Comparison of ENCODE assay signal across 31 cellular contexts in the genomic region with DNA sequence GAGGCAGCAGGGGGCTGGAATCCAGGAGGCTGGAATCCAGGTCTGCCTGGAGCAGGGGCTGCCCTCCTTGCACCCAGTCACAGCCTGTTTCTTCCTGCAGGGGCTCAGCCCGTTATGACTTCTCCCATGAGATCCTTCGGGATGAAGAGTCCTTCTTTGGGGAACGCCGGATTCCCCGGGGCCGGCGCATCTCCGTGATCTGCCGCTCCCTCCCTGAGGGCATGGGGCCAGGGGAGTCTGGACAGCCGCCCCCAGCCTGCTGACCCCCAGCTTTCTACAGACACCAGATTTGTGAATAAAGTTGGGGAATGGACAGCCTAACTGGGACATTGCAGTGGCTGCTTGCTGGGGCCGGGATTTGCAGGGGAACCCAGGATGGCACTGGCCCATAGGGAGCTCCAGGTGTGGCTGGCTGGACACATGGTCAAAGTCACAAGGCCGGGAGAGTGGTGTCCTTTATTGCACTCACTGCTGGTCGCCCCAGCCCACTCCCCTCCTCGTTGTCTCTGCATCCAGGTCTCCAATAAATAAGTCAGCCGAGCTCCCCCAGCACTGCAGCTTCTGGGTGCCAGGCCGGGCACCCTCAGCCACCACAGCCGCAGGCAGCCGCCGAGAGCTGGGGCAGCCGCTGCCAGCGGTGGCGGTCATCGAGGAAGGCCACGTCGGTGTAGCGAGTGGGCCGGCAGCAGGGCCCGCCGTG. TPM values are rescaled to one million over a fixed set of nuclear protein-coding genes. Genes with fewer than 3 reads are reported as not detected.
DNase-seq lines count a peak whose midpoint lies in the region; ATAC-seq, FAIRE-seq and TF ChIP-seq lines count a peak whose summit lies in the region.
"Had no signal": no experiment of that assay in that cellular context is flagged by ENCODE, and none has a peak within 500 bp of the region (broad histone marks: within the 10 kb centered on the region; RNA-seq: fewer than 3 reads in every experiment).

No MANE protein-coding gene starts in this region.

- H3K36me3 ChIP-seq in H7 (replicated peaks; ENCODE audit: control insufficient read depth, insufficient read depth, low read length) (peaks cover 5% of the 10 kb centered on the region), neuronal stem cell (replicated peaks in 1 of 2; ENCODE audit: control insufficient read depth in 2 of 2, insufficient read depth in 2 of 2, low read length in 2 of 2) (peaks cover 15 to 25% of the 10 kb centered on the region in 2 donors), spleen (peaks cover 0 to 38% (median 14%) of the 10 kb centered on the region in 6 donors)

- peaks cover 17% of the 10 kb centered on the region for H3K36me3 Mint-ChIP-seq in endothelial cell (ENCODE audit: low read depth, unreplicated experiment)

- no peak overlapping the region for H2BK5ac ChIP-seq in neuronal stem cell (ENCODE audit: low read length)

- peak overlapping the region; percentile 81 for H2AK5ac ChIP-seq in neuronal stem cell (ENCODE audit: low read depth, low read length)

- no peak overlapping the region for H3K18ac ChIP-seq in neuronal stem cell (ENCODE audit: low read length)

- no peak overlapping the region for H3K9ac ChIP-seq in neuronal stem cell (ENCODE audit: low read depth, low read length, poor library complexity)

- no peak overlapping the region for H3K4ac ChIP-seq in neuronal stem cell (ENCODE audit: low read length)

- H2BK15ac ChIP-seq in neuronal stem cell (ENCODE audit: low read length) = no peak overlapping the region

- H2BK120ac ChIP-seq in neuronal stem cell (ENCODE audit: low read depth, low read length) = no peak overlapping the region

- CTCF ChIA-PET in RWPE1 (lab: Yijun Ruan, JAX) = interaction anchor here (0.7 kb wide), 1 partner anchor 43 kb away, joined by 3 read pairs; no protein-coding TSS in a partner anchor

- H3K79me1 ChIP-seq in neuronal stem cell (ENCODE audit: low read depth, low read length) = peaks cover 14% of the 10 kb centered on the region

- H3K27me3 ChIP-seq in H7 (ENCODE audit: control insufficient read depth, insufficient read depth, low read length) (no peaks in the 10 kb centered on the region), neuronal stem cell (ENCODE audit: control insufficient read depth in 3 of 3, insufficient read depth in 3 of 3, low read depth in 1 of 3, low read length in 3 of 3) (no peaks in the 10 kb centered on the region), spleen (replicated peaks in 1 of 7) (no peaks in the 10 kb centered on the region)
- H3K27me3 ChIP-seq: adrenal gland, heart right ventricle, right lobe of liver had no signal

- WGBS in neuronal stem cell (ENCODE audit: extremely low coverage in 2 of 2, insufficient read length in 2 of 2, insufficient replicate concordance in 1 of 2), 2 donors = no CpG with 5 or more reads among the region's 29 CpGs
- 93 to 96% (median 94%) methylated on average over 24 to 29 of the region's 29 CpGs for WGBS in spleen, 5 donors

- FAIRE-seq in frontal cortex (lab: Jason Lieb, UNC) = no peak

- DNase-seq in H7 = peak; percentile 41
- no peak for DNase-seq in RWPE1 (ENCODE audit: low spot score)
- DNase-seq in endothelial cell (ENCODE audit: low spot score) = no peak
- no peak for DNase-seq in neuronal stem cell (ENCODE audit: low spot score)
- DNase-seq in frontal cortex (ENCODE audit: low spot score in 2 of 2) = no peak
- no peak for DNase-seq in spleen
- DNase-seq: activated CD4-positive, CD25-positive, alpha-beta regulatory T cell treated with anti-CD3 and anti-CD28 coated beads, Interleukin-2, amount 50 U/mL, for 72 hours; activated naive CD4-positive, alpha-beta T cell; Calu3; effector CD4-positive, alpha-beta T cell; heart right ventricle; KBM-7; lower lobe of right lung; MM.1S; NCI-H2029 treated with DMSO at 0.1 percent for 48 hours; NCI-H526 treated with DMSO at 0.1 percent for 48 hours; SHP77 treated with DMSO at 0.1 percent for 48 hours; stimulated activated CD4-positive, alpha-beta T cell treated with anti-CD3 and anti-CD28 coated beads, Interleukin-12 subunit alpha, Interleukin-12 subunit beta, amount 100 ng/mL, for 4 hours; stimulated activated CD4-positive, alpha-beta T cell treated with anti-CD3 and anti-CD28 coated beads, Interleukin-4, amount 100 ng/mL, for 1 hour had no signal

- peaks cover 12% of the 10 kb centered on the region for H3K27me3 Mint-ChIP-seq in endothelial cell (ENCODE audit: unreplicated experiment)
- H3K27me3 Mint-ChIP-seq: brain, progenitor cell of endocrine pancreas had no signal

- H3K27ac ChIP-seq in RWPE1 (peak overlapping the region; percentile 98), neuronal stem cell (replicated peaks; ENCODE audit: low read length) (no peak overlapping the region), spleen (no peak overlapping the region)
- H3K27ac ChIP-seq: right lobe of liver had no signal

- TF ChIP-seq POLR2A in spleen (IDR thresholded peaks at IDR 0.05) = no peak

- POLR2A ChIA-PET in RWPE1 (lab: Yijun Ruan, JAX; ENCODE audit: low non-redundant PET) = interaction anchor here (0.7 kb wide), 1 partner anchor 34 kb away, joined by 3 read pairs; no protein-coding TSS in a partner anchor

- H2AFZ ChIP-seq in neuronal stem cell (ENCODE audit: low read length) = no peak overlapping the region

- no peak overlapping the region for H4K8ac ChIP-seq in neuronal stem cell (ENCODE audit: low read depth, low read length)

- no peak overlapping the region for H4K91ac ChIP-seq in neuronal stem cell (ENCODE audit: low read depth, low read length, poor library complexity)

- peaks cover 8% of the 10 kb centered on the region for H3K4me1 Mint-ChIP-seq in endothelial cell (ENCODE audit: unreplicated experiment)

- peak overlapping the region; percentile 31 for H3K4me3 Mint-ChIP-seq in endothelial cell (ENCODE audit: unreplicated experiment)

- H3K9me3 ChIP-seq in neuronal stem cell (replicated peaks in 1 of 2; ENCODE audit: control insufficient read depth in 2 of 2, insufficient read depth in 1 of 2, low read depth in 1 of 2, low read length in 2 of 2) (peaks cover 3% of the 10 kb centered on the region in 2 donors), spleen (peaks cover 0 to 1% (median 0%) of the 10 kb centered on the region in 8 donors)
- H3K9me3 ChIP-seq: adrenal gland, lower lobe of right lung, mucosa of descending colon, right lobe of liver had no signal

- no peak for ATAC-seq in HG02798 (IDR thresholded peaks at IDR 0.05; ENCODE audit: poor library complexity, unreplicated experiment)
- ATAC-seq: heart right ventricle, lower lobe of right lung, mucosa of descending colon, Panc1, right lobe of liver had no signal

- no peak overlapping the region for H3K27ac Mint-ChIP-seq in endothelial cell (ENCODE audit: unreplicated experiment)
- H3K27ac Mint-ChIP-seq: progenitor cell of endocrine pancreas had no signal

- no peak overlapping the region for H3K14ac ChIP-seq in neuronal stem cell (ENCODE audit: low read length)

- no peak overlapping the region for H2BK12ac ChIP-seq in neuronal stem cell (ENCODE audit: low read length)

- H3K9me3 Mint-ChIP-seq in endothelial cell (ENCODE audit: unreplicated experiment) = no peaks in the 10 kb centered on the region

- H3K4me1 ChIP-seq in neuronal stem cell (ENCODE audit: control insufficient read depth in 2 of 2, insufficient read depth in 1 of 2, low read depth in 1 of 2, low read length in 2 of 2) = peaks cover 8 to 9% of the 10 kb centered on the region in 2 donors
- peaks cover 5 to 20% (median 15%) of the 10 kb centered on the region in 6 donors for H3K4me1 ChIP-seq in spleen

- TF ChIP-seq CTCF in RWPE1 (conservative IDR thresholded peaks at IDR 0.05; ENCODE audit: low read depth) (no peak), endothelial cell (IDR thresholded peaks at IDR 0.05; ENCODE audit: unreplicated experiment) (no peak), spleen (IDR thresholded peaks at IDR 0.05 in 8 of 11, conservative IDR thresholded peaks at IDR 0.05 in 3 of 11) (no peak)

- H3K4me2 ChIP-seq in neuronal stem cell (ENCODE audit: insufficient read depth, low read length, poor library complexity, severe bottlenecking) = no peak overlapping the region

- no peak overlapping the region for H3K23ac ChIP-seq in neuronal stem cell (ENCODE audit: low read depth, low read length, poor library complexity)

- H3K4me3 ChIP-seq in H7 (ENCODE audit: insufficient read depth, low read depth, low read length) (no peak overlapping the region), neuronal stem cell (ENCODE audit: low read length in 2 of 2) (no peak overlapping the region), spleen (no peak overlapping the region)
- H3K4me3 ChIP-seq: adrenal gland, lower lobe of right lung, mucosa of descending colon, right lobe of liver had no signal

- intact Hi-C loops in spleen (cut with DNase I; ENCODE audit: low total_unique reads) = no loop called here

RNA-seq across cellular contexts. Expression of gene PSPN, which starts 0.9 kb away (rescaled TPM):
- total RNA-seq in H7 (2014; rRNA removed; shearing (Covaris generic)) = 1.4 and 1.7 TPM in 2 replicates
- total RNA-seq in endothelial cell (ENCODE audit: unreplicated experiment) (4.6 TPM), frontal cortex (3.7 TPM), spleen (1 to 10 TPM; 1.3 to 2.2 (median 1.9) TPM)
- 1.7 TPM for polyA plus RNA-seq in neuronal stem cell (2013, experiment 1 of 2)
- polyA plus RNA-seq in neuronal stem cell (2013, experiment 2 of 2) = 1.6 TPM
- polyA plus RNA-seq in spleen = 1 to 10 TPM in 1 of 3 donors, under 1 TPM in 2; 0.43 to 1.2 (median 0.53) TPM

RNA-seq across cellular contexts. Expression of gene ALKBH7, which starts 2.3 kb away (rescaled TPM):
- 74.3 and 90.4 TPM in 2 replicates for total RNA-seq in H7 (2014; rRNA removed; shearing (Covaris generic))
- total RNA-seq in endothelial cell (ENCODE audit: unreplicated experiment) = 66.8 TPM
- 79.0 TPM for polyA plus RNA-seq in neuronal stem cell (2013, experiment 1 of 2)
- polyA plus RNA-seq in neuronal stem cell (2013, experiment 2 of 2) = 74.8 TPM
- total RNA-seq in frontal cortex = 39.9 TPM
- 10 to 100 TPM; 35.5 to 50.6 (median 42.5) TPM for total RNA-seq in spleen
- 10 to 100 TPM; 64.6 to 80.3 (median 68.3) TPM for polyA plus RNA-seq in spleen

RNA-seq across cellular contexts. Expression of gene CLPP, which starts 13.5 kb away (rescaled TPM):
- 90.1 and 95.6 TPM in 2 replicates for total RNA-seq in H7 (2014; rRNA removed; shearing (Covaris generic))
- total RNA-seq in endothelial cell (ENCODE audit: unreplicated experiment) (105 TPM), frontal cortex (38.3 TPM), spleen (10 to 100 TPM; 45.3 to 68.6 (median 53.7) TPM)
- 127 TPM for polyA plus RNA-seq in neuronal stem cell (2013, experiment 1 of 2)
- 121 TPM for polyA plus RNA-seq in neuronal stem cell (2013, experiment 2 of 2)
- 10 to 100 TPM; 43.6 to 66.4 (median 55.9) TPM for polyA plus RNA-seq in spleen

RNA-seq across cellular contexts. Expression of gene GTF2F1, which starts 18.1 kb away (rescaled TPM):
- 53.6 and 59.9 TPM in 2 replicates for total RNA-seq in H7 (2014; rRNA removed; shearing (Covaris generic))
- total RNA-seq in endothelial cell (ENCODE audit: unreplicated experiment) (95.5 TPM), frontal cortex (51.0 TPM), spleen (10 to 100 TPM; 35.1 to 51.4 (median 42.3) TPM)
- polyA plus RNA-seq in neuronal stem cell (2013, experiment 1 of 2) = 70.8 TPM
- polyA plus RNA-seq in neuronal stem cell (2013, experiment 2 of 2) = 70.1 TPM
- polyA plus RNA-seq in spleen = 10 to 100 TPM; 28.3 to 43.7 (median 35.2) TPM

RNA-seq across cellular contexts. Expression of gene ACER1, which starts 41.4 kb away (rescaled TPM):
- not detected in 2 replicates for total RNA-seq in H7 (2014; rRNA removed; shearing (Covaris generic))
- total RNA-seq in endothelial cell (ENCODE audit: unreplicated experiment) (not detected), frontal cortex (not detected), spleen (under 1 TPM in 2 of 7 donors, not detected in 5; 0.23 to 0.66 TPM)
- not detected for polyA plus RNA-seq in neuronal stem cell (2013, experiment 1 of 2)
- polyA plus RNA-seq in neuronal stem cell (2013, experiment 2 of 2) = not detected
- polyA plus RNA-seq in spleen = under 1 TPM; 0.11 to 0.19 (median 0.12) TPM
- total RNA-seq: adrenal gland, Calu3, Daoy, epithelial cell of proximal tubule, heart right ventricle, HT-29, lower lobe of right lung, mucosa of descending colon, progenitor cell of endocrine pancreas, ureter had no signal
- polyA plus RNA-seq: heart right ventricle, neural cell had no signal
